5 cellular contexts compared by ENCODE assay signal in genomic region chr1:145191272-145191675, GRCh38. TPM values are rescaled to one million over a fixed set of nuclear protein-coding genes. Genes with fewer than 3 reads are reported as not detected.
"Had no signal": no experiment of that assay in that cellular context is flagged by ENCODE, and none has a peak within 500 bp of the region (broad histone marks: within the 10 kb centered on the region; RNA-seq: fewer than 3 reads in every experiment).

No MANE protein-coding gene starts in this region.

RNA-seq across cellular contexts. Expression of gene PPIAL4D, which starts 50.7 kb away (rescaled TPM):
- total RNA-seq: gastrocnemius medialis, heart right ventricle, left ventricle myocardium inferior, thyroid gland, uterus had no signal
- polyA plus RNA-seq: heart right ventricle had no signal
